In the genomic region with DNA sequence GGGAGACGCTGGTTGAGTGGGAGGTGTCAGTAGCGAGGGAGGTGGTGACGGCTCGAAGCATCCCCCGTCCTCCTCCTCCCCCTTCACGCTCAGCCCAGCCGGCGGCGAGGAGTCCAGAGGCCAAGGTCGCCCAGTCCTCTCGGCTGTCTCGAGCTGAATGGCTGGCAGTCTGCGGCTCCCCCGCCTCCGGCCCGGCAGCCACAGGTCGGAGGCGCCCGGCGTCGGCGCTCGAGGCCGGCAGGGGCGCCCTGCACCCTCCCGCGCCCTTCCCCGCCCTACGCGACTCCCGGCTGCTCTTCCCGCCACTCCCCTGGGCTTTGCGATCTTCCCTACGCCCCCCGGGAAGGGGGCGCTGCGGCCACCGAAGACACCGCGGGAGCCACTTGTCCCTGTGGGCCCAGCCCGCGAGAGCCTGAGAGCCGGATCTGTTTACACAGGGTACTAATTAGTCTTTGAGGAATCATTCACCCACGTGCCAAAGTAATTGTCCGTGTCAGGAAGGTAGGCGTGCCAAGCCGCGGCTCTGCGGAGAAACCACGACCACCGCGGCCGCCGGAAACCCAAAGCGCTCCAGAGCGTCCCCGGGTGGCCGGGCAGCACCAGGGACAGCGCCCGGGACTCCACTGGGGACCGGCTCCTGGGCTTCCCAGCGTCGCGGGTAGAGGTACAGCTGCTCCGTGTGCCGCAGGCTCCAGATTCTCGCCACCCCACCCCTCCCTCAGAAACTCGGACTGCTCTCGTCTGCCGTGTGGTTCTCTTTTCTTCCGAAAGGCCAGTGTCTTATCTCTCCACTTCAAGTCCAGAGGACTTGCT, we compare ENCODE assay signal across 8 cellular contexts. TPM values are rescaled to one million over a fixed set of nuclear protein-coding genes. Genes with fewer than 3 reads are reported as not detected.
A peak's percentile ranks its signal among the peaks of the same experiment; 100 is the strongest.
DNase-seq lines count a peak whose midpoint lies in the region; FAIRE-seq and TF ChIP-seq lines count a peak whose summit lies in the region.
"Had no signal": no experiment of that assay in that cellular context is flagged by ENCODE, and none has a peak within 500 bp of the region (broad histone marks: within the 10 kb centered on the region; RNA-seq: fewer than 3 reads in every experiment).

NXPH1 (plus strand) TSS at position 133 of the 813 bp plus-strand sequence.

- H3K36me3 ChIP-seq in astrocyte (ENCODE audit: insufficient read depth, low read length): no peaks in the 10 kb centered on the region

- no peaks in the 10 kb centered on the region for H3K79me2 ChIP-seq in astrocyte (ENCODE audit: insufficient read depth, low read length)

- H3K27me3 Mint-ChIP-seq in astrocyte (ENCODE audit: low read depth, unreplicated experiment): peaks cover 73% of the 10 kb centered on the region

- H3K27ac ChIP-seq in astrocyte (ENCODE audit: low read depth, low read length): no peak within 1 kb of the TSS
- H3K27ac ChIP-seq: epithelial cell of prostate had no signal

- H3K27me3 ChIP-seq in astrocyte (ENCODE audit: insufficient read depth, low read length): peaks cover 59% of the 10 kb centered on the region

- DNase-seq in GM10266 (ENCODE audit: extremely low spot score): peak; percentile 58
- DNase-seq in NCI-H1092 (lab: John Stamatoyannopoulos, UW): peak; percentile 72
- DNase-seq in astrocyte (ENCODE audit: low read depth): no peak
- peak; percentile 18 for DNase-seq in mucosa of gallbladder (ENCODE audit: low spot score)
- DNase-seq in GM19240 (ENCODE audit: insufficient read length, low spot score): no peak
- DNase-seq in cerebellar nuclear complex (lab: John Stamatoyannopoulos, UW): no peak
- DNase-seq in H54 (ENCODE audit: insufficient read length, low spot score): no peak

- no peak for TF ChIP-seq POLR2A in H54 (IDR thresholded peaks at IDR 0.05; ENCODE audit: low read depth, low read length)

- H3K36me3 Mint-ChIP-seq in astrocyte (ENCODE audit: low read depth, unreplicated experiment): no peaks in the 10 kb centered on the region

- no peaks in the 10 kb centered on the region for H4K20me1 ChIP-seq in astrocyte (ENCODE audit: insufficient read depth, low read length)

- H3K4me1 Mint-ChIP-seq in astrocyte (ENCODE audit: low read depth, unreplicated experiment): peaks cover 6% of the 10 kb centered on the region

- TF ChIP-seq CTCF in GM10266 (IDR thresholded peaks at IDR 0.05; ENCODE audit: control insufficient read depth, insufficient read depth, low read depth, missing control alignments) (no peak), astrocyte (IDR thresholded peaks at IDR 0.05; ENCODE audit: insufficient read depth, low read depth, low read length) (no peak)

- H3K4me3 ChIP-seq in astrocyte (ENCODE audit: insufficient read depth, low read depth, low read length): no peak within 1 kb of the TSS

- FAIRE-seq in astrocyte (lab: Jason Lieb, UNC) (no peak), H54 (lab: Jason Lieb, UNC) (no peak)

- H3K4me3 Mint-ChIP-seq in astrocyte (ENCODE audit: unreplicated experiment): peak within 1 kb of the TSS; percentile 73

- no peak within 1 kb of the TSS for H3K9ac ChIP-seq in astrocyte (ENCODE audit: low read length)

- H3K27ac Mint-ChIP-seq in astrocyte (ENCODE audit: unreplicated experiment): no peak within 1 kb of the TSS

- H3K4me1 ChIP-seq in astrocyte (ENCODE audit: insufficient read depth, low read length): peaks cover 5% of the 10 kb centered on the region

- H3K9me3 ChIP-seq in astrocyte (ENCODE audit: insufficient read depth, low read depth, low read length): no peaks in the 10 kb centered on the region

- peaks cover 5% of the 10 kb centered on the region for H3K9me3 Mint-ChIP-seq in astrocyte (ENCODE audit: unreplicated experiment)

- H3K4me2 ChIP-seq in astrocyte (ENCODE audit: low read length): peak within 1 kb of the TSS; percentile 26

- H2AFZ ChIP-seq in astrocyte (ENCODE audit: low read depth, low read length): no peak within 1 kb of the TSS

RNA-seq across cellular contexts. Expression of gene NXPH1, which starts in this region (rescaled TPM):
- total RNA-seq in astrocyte: 0.16 TPM in 1 of 2 replicates, not detected in the other
- 0.95 TPM for total RNA-seq in mucosa of gallbladder

Comparison
In these comparisons a context has a peak if more than half of its experiments do, and no peak if none do; other contexts are left out.
1. Peak in DNase-seq in mucosa of gallbladder; RNA of the gene not detected or under 1 TPM.
2. DNase-seq: peak in GM10266 (single experiment) and NCI-H1092 (single experiment); none in astrocyte (single experiment), GM19240 (single experiment), cerebellar nuclear complex (0 of 2) and H54 (single experiment).